ENCODE assay signal across 1 cellular context in the genomic region with DNA sequence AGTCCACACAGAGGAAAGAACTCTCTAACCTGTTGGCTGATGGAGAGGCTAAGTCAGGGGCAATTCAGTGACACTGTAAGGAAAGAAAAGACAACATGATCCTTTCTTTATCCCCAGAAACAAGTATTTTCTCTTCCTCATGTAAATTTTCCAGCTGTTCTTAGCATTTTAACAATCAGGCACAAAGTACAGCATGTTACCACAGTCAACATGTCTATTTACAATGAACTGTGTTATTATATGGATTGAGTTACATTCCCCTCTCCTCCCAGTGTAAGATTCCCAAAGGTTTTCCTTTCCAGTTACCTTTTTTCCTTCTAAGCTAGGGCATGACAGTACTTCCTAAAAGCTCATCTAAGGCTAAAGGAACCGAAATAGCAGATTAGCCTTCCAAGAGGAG.
TF ChIP-seq lines count a peak whose summit lies in the region.

No MANE protein-coding gene starts in this region.

TF ChIP-seq in IMR-90, 13 proteins besides CTCF, POLR2A, EP300 and RAD21:
- TF ChIP-seq RCOR1 (IDR thresholded peaks at IDR 0.05; ENCODE audit: insufficient replicate concordance, low read length): no peak
- TF ChIP-seq FOS (IDR thresholded peaks at IDR 0.05; ENCODE audit: low read depth, low read length): no peak
- no peak for TF ChIP-seq NFE2L2 (IDR thresholded peaks at IDR 0.05; ENCODE audit: low read depth, low read length)
- TF ChIP-seq CHD1 (IDR thresholded peaks at IDR 0.05; ENCODE audit: low read depth, low read length): no peak
- TF ChIP-seq RFX5 (IDR thresholded peaks at IDR 0.05; ENCODE audit: low read depth, low read length): no peak
- TF ChIP-seq SMC3 (IDR thresholded peaks at IDR 0.05; ENCODE audit: low read depth, low read length): no peak
- TF ChIP-seq, protein P1, sequence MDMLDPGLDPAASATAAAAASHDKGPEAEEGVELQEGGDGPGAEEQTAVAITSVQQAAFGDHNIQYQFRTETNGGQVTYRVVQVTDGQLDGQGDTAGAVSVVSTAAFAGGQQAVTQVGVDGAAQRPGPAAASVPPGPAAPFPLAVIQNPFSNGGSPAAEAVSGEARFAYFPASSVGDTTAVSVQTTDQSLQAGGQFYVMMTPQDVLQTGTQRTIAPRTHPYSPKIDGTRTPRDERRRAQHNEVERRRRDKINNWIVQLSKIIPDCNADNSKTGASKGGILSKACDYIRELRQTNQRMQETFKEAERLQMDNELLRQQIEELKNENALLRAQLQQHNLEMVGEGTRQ (IDR thresholded peaks at IDR 0.05; ENCODE audit: low read depth, low read length): no peak
- no peak for TF ChIP-seq BHLHE40 (IDR thresholded peaks at IDR 0.05; ENCODE audit: low read depth, low read length)
- no peak for TF ChIP-seq CEBPB (IDR thresholded peaks at IDR 0.05; ENCODE audit: low read depth, low read length)
- no peak for TF ChIP-seq MXI1 (IDR thresholded peaks at IDR 0.05; ENCODE audit: borderline replicate concordance, low read depth, low read length)
